ENCODE assay signal across 1 cellular context in genomic region chr5:119395080-119395836, GRCh38.
TF ChIP-seq lines count a peak whose summit lies in the region.

No MANE protein-coding gene starts in this region.

TF ChIP-seq in GM12878, 131 proteins besides CTCF, POLR2A, EP300 and RAD21 (continued from another document):
- TF ChIP-seq BCL11A (IDR thresholded peaks at IDR 0.05; ENCODE audit: low read depth, low read length) (peak; percentile 31; the same call in 1 of the 2 replicates), EGR1 (IDR thresholded peaks at IDR 0.05; ENCODE audit: borderline replicate concordance in 1 of 2, low read depth in 2 of 2, low read length in 2 of 2) (no peak), CREB1 (IDR thresholded peaks at IDR 0.05; ENCODE audit: low read depth) (peak; percentile 59), IKZF2 (IDR thresholded peaks at IDR 0.05) (peak in 1 of 2 experiments; percentile 60; a peak in 3 of 4 replicates), YY1 (IDR thresholded peaks at IDR 0.05; ENCODE audit: low read depth, low read length) (no peak), MTA2 (IDR thresholded peaks at IDR 0.05; ENCODE audit: low read depth) (no peak), TAF1 (IDR thresholded peaks at IDR 0.05; ENCODE audit: borderline replicate concordance, low read depth, low read length) (no peak), CHD2 (IDR thresholded peaks at IDR 0.05; ENCODE audit: borderline replicate concordance, low read depth, low read length) (no peak), ETV6 (conservative IDR thresholded peaks at IDR 0.05 in 1 of 2, IDR thresholded peaks at IDR 0.05 in 1 of 2; ENCODE audit: borderline replicate concordance in 1 of 2, low read depth in 1 of 2) (peak in 1 of 2 experiments; percentile 87; a peak in 1 of 4 replicates), KLF5 (IDR thresholded peaks at IDR 0.05; ENCODE audit: partially characterized antibody) (no peak), PML (IDR thresholded peaks at IDR 0.05; ENCODE audit: low read length) (peak; percentile 67), RCOR1 (conservative IDR thresholded peaks at IDR 0.05; ENCODE audit: low read depth, low read length) (no peak), JUNB (IDR thresholded peaks at IDR 0.05) (peak; percentile 79), SMAD1 (IDR thresholded peaks at IDR 0.05; ENCODE audit: low read depth, partially characterized antibody) (no peak), ZNF274 (IDR thresholded peaks at IDR 0.05; ENCODE audit: insufficient read depth, insufficient read length) (no peak), POLR2AphosphoS2 (IDR thresholded peaks at IDR 0.05; ENCODE audit: low read depth, low read length) (peak; percentile 56; the same call in 1 of the 2 replicates), MXI1 (IDR thresholded peaks at IDR 0.05; ENCODE audit: low read depth, low read length) (no peak), NRF1 (conservative IDR thresholded peaks at IDR 0.05; ENCODE audit: low read depth, low read length) (no peak), IRF4 (IDR thresholded peaks at IDR 0.05; ENCODE audit: low read depth, low read length) (peak; percentile 77), NR2C2 (IDR thresholded peaks at IDR 0.05; ENCODE audit: borderline replicate concordance, control insufficient read depth, insufficient read length, low read depth) (no peak), PAX5 (IDR thresholded peaks at IDR 0.05; ENCODE audit: borderline replicate concordance, low read depth, low read length) (0 out of 2 replicates have a peak, but pooled peaks have one; percentile 35), BHLHE40 (IDR thresholded peaks at IDR 0.05; ENCODE audit: borderline replicate concordance in 1 of 2, low read depth in 2 of 2, low read length in 1 of 2) (no peak), MEF2B (IDR thresholded peaks at IDR 0.05; ENCODE audit: partially characterized antibody, poor library complexity, severe bottlenecking) (no peak), BACH1 (IDR thresholded peaks at IDR 0.05; ENCODE audit: borderline replicate concordance) (0 out of 2 replicates have a peak, but pooled peaks have one; percentile 12), IKZF1 (conservative IDR thresholded peaks at IDR 0.05) (peak; percentile 52; the same call in 1 of the 2 replicates), CBX5 (IDR thresholded peaks at IDR 0.05; ENCODE audit: low read depth) (no peak), POU2F2 (IDR thresholded peaks at IDR 0.05; ENCODE audit: borderline replicate concordance, low read depth, low read length) (0 out of 3 replicates have a peak, but pooled peaks have one; percentile 12), FOXK2 (IDR thresholded peaks at IDR 0.05) (no peak), HDAC2 (IDR thresholded peaks at IDR 0.05) (no peak), JUND (IDR thresholded peaks at IDR 0.05; ENCODE audit: low read depth, low read length) (no peak), ZBED1 (IDR thresholded peaks at IDR 0.05; ENCODE audit: borderline replicate concordance) (peak; percentile 37; the same call in 1 of the 2 replicates), MEF2A (IDR thresholded peaks at IDR 0.05; ENCODE audit: insufficient read depth, low read depth, low read length) (peak; percentile 68), NFIC (IDR thresholded peaks at IDR 0.05; ENCODE audit: low read depth, low read length) (peak; percentile 78), SMC3 (IDR thresholded peaks at IDR 0.05; ENCODE audit: borderline replicate concordance, low read length) (no peak), TCF7 (IDR thresholded peaks at IDR 0.05; ENCODE audit: borderline replicate concordance) (no peak), SUZ12 (IDR thresholded peaks at IDR 0.05; ENCODE audit: unreplicated experiment) (no peak), ZNF622 (IDR thresholded peaks at IDR 0.05) (no peak), SRF (IDR thresholded peaks at IDR 0.05; ENCODE audit: low read depth in 2 of 2, low read length in 2 of 2) (no peak), SMAD5 (IDR thresholded peaks at IDR 0.05; ENCODE audit: low read depth) (0 out of 2 replicates have a peak, but pooled peaks have one; percentile 3), GABPA (IDR thresholded peaks at IDR 0.05; ENCODE audit: low read depth) (no peak)
- TF ChIP-seq, protein P1, sequence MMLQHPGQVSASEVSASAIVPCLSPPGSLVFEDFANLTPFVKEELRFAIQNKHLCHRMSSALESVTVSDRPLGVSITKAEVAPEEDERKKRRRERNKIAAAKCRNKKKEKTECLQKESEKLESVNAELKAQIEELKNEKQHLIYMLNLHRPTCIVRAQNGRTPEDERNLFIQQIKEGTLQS (IDR thresholded peaks at IDR 0.05; ENCODE audit: borderline replicate concordance, extremely low read depth, low read depth, low read length), result no peak
- TF ChIP-seq, protein P2, sequence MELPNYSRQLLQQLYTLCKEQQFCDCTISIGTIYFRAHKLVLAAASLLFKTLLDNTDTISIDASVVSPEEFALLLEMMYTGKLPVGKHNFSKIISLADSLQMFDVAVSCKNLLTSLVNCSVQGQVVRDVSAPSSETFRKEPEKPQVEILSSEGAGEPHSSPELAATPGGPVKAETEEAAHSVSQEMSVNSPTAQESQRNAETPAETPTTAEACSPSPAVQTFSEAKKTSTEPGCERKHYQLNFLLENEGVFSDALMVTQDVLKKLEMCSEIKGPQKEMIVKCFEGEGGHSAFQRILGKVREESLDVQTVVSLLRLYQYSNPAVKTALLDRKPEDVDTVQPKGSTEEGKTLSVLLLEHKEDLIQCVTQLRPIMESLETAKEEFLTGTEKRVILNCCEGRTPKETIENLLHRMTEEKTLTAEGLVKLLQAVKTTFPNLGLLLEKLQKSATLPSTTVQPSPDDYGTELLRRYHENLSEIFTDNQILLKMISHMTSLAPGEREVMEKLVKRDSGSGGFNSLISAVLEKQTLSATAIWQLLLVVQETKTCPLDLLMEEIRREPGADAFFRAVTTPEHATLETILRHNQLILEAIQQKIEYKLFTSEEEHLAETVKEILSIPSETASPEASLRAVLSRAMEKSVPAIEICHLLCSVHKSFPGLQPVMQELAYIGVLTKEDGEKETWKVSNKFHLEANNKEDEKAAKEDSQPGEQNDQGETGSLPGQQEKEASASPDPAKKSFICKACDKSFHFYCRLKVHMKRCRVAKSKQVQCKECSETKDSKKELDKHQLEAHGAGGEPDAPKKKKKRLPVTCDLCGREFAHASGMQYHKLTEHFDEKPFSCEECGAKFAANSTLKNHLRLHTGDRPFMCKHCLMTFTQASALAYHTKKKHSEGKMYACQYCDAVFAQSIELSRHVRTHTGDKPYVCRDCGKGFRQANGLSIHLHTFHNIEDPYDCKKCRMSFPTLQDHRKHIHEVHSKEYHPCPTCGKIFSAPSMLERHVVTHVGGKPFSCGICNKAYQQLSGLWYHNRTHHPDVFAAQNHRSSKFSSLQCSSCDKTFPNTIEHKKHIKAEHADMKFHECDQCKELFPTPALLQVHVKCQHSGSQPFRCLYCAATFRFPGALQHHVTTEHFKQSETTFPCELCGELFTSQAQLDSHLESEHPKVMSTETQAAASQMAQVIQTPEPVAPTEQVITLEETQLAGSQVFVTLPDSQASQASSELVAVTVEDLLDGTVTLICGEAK (IDR thresholded peaks at IDR 0.05; ENCODE audit: borderline replicate concordance), result no peak
- TF ChIP-seq, protein P3, sequence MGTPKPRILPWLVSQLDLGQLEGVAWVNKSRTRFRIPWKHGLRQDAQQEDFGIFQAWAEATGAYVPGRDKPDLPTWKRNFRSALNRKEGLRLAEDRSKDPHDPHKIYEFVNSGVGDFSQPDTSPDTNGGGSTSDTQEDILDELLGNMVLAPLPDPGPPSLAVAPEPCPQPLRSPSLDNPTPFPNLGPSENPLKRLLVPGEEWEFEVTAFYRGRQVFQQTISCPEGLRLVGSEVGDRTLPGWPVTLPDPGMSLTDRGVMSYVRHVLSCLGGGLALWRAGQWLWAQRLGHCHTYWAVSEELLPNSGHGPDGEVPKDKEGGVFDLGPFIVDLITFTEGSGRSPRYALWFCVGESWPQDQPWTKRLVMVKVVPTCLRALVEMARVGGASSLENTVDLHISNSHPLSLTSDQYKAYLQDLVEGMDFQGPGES (IDR thresholded peaks at IDR 0.05), result no peak
- TF ChIP-seq, protein P4, sequence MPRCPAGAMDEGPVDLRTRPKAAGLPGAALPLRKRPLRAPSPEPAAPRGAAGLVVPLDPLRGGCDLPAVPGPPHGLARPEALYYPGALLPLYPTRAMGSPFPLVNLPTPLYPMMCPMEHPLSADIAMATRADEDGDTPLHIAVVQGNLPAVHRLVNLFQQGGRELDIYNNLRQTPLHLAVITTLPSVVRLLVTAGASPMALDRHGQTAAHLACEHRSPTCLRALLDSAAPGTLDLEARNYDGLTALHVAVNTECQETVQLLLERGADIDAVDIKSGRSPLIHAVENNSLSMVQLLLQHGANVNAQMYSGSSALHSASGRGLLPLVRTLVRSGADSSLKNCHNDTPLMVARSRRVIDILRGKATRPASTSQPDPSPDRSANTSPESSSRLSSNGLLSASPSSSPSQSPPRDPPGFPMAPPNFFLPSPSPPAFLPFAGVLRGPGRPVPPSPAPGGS (IDR thresholded peaks at IDR 0.05; ENCODE audit: borderline replicate concordance, insufficient read depth, low read depth, low read length, poor library complexity, severe bottlenecking), result no peak
- TF ChIP-seq, protein P5, sequence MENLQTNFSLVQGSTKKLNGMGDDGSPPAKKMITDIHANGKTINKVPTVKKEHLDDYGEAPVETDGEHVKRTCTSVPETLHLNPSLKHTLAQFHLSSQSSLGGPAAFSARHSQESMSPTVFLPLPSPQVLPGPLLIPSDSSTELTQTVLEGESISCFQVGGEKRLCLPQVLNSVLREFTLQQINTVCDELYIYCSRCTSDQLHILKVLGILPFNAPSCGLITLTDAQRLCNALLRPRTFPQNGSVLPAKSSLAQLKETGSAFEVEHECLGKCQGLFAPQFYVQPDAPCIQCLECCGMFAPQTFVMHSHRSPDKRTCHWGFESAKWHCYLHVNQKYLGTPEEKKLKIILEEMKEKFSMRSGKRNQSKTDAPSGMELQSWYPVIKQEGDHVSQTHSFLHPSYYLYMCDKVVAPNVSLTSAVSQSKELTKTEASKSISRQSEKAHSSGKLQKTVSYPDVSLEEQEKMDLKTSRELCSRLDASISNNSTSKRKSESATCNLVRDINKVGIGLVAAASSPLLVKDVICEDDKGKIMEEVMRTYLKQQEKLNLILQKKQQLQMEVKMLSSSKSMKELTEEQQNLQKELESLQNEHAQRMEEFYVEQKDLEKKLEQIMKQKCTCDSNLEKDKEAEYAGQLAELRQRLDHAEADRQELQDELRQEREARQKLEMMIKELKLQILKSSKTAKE (IDR thresholded peaks at IDR 0.05; ENCODE audit: low read depth, poor library complexity, severe bottlenecking), result no peak
- TF ChIP-seq, protein P6, sequence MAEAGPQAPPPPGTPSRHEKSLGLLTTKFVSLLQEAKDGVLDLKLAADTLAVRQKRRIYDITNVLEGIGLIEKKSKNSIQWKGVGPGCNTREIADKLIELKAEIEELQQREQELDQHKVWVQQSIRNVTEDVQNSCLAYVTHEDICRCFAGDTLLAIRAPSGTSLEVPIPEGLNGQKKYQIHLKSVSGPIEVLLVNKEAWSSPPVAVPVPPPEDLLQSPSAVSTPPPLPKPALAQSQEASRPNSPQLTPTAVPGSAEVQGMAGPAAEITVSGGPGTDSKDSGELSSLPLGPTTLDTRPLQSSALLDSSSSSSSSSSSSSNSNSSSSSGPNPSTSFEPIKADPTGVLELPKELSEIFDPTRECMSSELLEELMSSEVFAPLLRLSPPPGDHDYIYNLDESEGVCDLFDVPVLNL (IDR thresholded peaks at IDR 0.05; ENCODE audit: low read depth, low read length), result no peak
- TF ChIP-seq, protein P7, sequence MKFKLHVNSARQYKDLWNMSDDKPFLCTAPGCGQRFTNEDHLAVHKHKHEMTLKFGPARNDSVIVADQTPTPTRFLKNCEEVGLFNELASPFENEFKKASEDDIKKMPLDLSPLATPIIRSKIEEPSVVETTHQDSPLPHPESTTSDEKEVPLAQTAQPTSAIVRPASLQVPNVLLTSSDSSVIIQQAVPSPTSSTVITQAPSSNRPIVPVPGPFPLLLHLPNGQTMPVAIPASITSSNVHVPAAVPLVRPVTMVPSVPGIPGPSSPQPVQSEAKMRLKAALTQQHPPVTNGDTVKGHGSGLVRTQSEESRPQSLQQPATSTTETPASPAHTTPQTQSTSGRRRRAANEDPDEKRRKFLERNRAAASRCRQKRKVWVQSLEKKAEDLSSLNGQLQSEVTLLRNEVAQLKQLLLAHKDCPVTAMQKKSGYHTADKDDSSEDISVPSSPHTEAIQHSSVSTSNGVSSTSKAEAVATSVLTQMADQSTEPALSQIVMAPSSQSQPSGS (IDR thresholded peaks at IDR 0.05; ENCODE audit: low read length), result peak; percentile 74; the same call in 1 of the 2 replicates
